12 cellular contexts compared by ENCODE assay signal in genomic region chr6:26120807-26121140, GRCh38. TPM values are rescaled to one million over a fixed set of nuclear protein-coding genes. Genes with fewer than 3 reads are reported as not detected.
A peak's percentile ranks its signal among the peaks of the same experiment; 100 is the strongest.
DNase-seq lines count a peak whose midpoint lies in the region; ATAC-seq, FAIRE-seq and TF ChIP-seq lines count a peak whose summit lies in the region.
"Had no signal": no experiment of that assay in that cellular context is flagged by ENCODE, and none has a peak within 500 bp of the region (broad histone marks: within the 10 kb centered on the region; RNA-seq: fewer than 3 reads in every experiment).

No MANE protein-coding gene starts in this region.

- H3K4me1 Mint-ChIP-seq in activated T-cell treated with anti-CD3 and anti-CD28 coated beads, Interleukin-2, amount 50 U/mL, for 72 hours (ENCODE audit: low read depth): peaks cover 28% of the 10 kb centered on the region
- peaks cover 33% of the 10 kb centered on the region for H3K4me1 Mint-ChIP-seq in stimulated activated effector memory CD8-positive, alpha-beta T cell treated with anti-CD3 and anti-CD28 coated beads, Interleukin-12 subunit alpha, Interleukin-12 subunit beta, amount 100 ng/mL, for 72 hours

- no peak overlapping the region for H3K4ac ChIP-seq in H1 (replicated peaks; ENCODE audit: insufficient read length, low read depth, low read length)

- H4K91ac ChIP-seq in H1 (replicated peaks; ENCODE audit: insufficient read length, low read length): no peak overlapping the region

- no peak overlapping the region for H4K8ac ChIP-seq in H1 (ENCODE audit: extremely low read depth, insufficient read depth, low read length)

- ATAC-seq in activated T-cell treated with anti-CD3 and anti-CD28 coated beads, Interleukin-2, amount 50 U/mL, for 72 hours (replicated peaks in 1 of 2): no peak
- no peak for ATAC-seq in stimulated activated effector memory CD8-positive, alpha-beta T cell treated with anti-CD3 and anti-CD28 coated beads, Interleukin-12 subunit alpha, Interleukin-12 subunit beta, amount 100 ng/mL, for 72 hours

- H3K18ac ChIP-seq in H1 (ENCODE audit: extremely low read depth, low read length): no peak overlapping the region

- H3K27ac Mint-ChIP-seq in activated T-cell treated with anti-CD3 and anti-CD28 coated beads, Interleukin-2, amount 50 U/mL, for 72 hours: peak overlapping the region; percentile 88
- H3K27ac Mint-ChIP-seq in stimulated activated effector memory CD8-positive, alpha-beta T cell treated with anti-CD3 and anti-CD28 coated beads, Interleukin-12 subunit alpha, Interleukin-12 subunit beta, amount 100 ng/mL, for 72 hours: peak overlapping the region; percentile 82
- H3K27ac Mint-ChIP-seq: dendritic cell treated with granulocyte-macrophage colony-stimulating factor and Interleukin-4, amounts not matched to agents 40 ng/mL and 50 ng/mL, for 4 days had no signal

- H3K27me3 ChIP-seq in SJCRH30: no peaks in the 10 kb centered on the region
- no peaks in the 10 kb centered on the region for H3K27me3 ChIP-seq in H1 (replicated peaks in 1 of 4; ENCODE audit: control insufficient read depth in 3 of 4, extremely low read depth in 1 of 4, insufficient read depth in 3 of 4, low read length in 3 of 4)
- H3K27me3 ChIP-seq: neutrophil had no signal

- H3K9ac ChIP-seq in H1 (replicated peaks in 1 of 4; ENCODE audit: extremely low read depth in 1 of 4, low read depth in 3 of 4, low read length in 3 of 4): no peak overlapping the region

- no peaks in the 10 kb centered on the region for H3K27me3 Mint-ChIP-seq in activated T-cell treated with anti-CD3 and anti-CD28 coated beads, Interleukin-2, amount 50 U/mL, for 72 hours (ENCODE audit: low read depth)
- H3K27me3 Mint-ChIP-seq: dendritic cell treated with granulocyte-macrophage colony-stimulating factor and Interleukin-4, amounts not matched to agents 40 ng/mL and 50 ng/mL, for 4 days had no signal

- TF ChIP-seq EP300 in H1 (IDR thresholded peaks at IDR 0.05; ENCODE audit: borderline replicate concordance in 1 of 2, low read depth in 2 of 2, low read length in 2 of 2): no peak

- no peak overlapping the region; the same call in 1 of the 2 replicates for H2BK12ac ChIP-seq in H1 (ENCODE audit: low read depth, low read length)

- H3K4me3 Mint-ChIP-seq in activated T-cell treated with anti-CD3 and anti-CD28 coated beads, Interleukin-2, amount 50 U/mL, for 72 hours: peak overlapping the region in 1 of 2 donors; percentile 68
- no peak overlapping the region for H3K4me3 Mint-ChIP-seq in stimulated activated effector memory CD8-positive, alpha-beta T cell treated with anti-CD3 and anti-CD28 coated beads, Interleukin-12 subunit alpha, Interleukin-12 subunit beta, amount 100 ng/mL, for 72 hours
- H3K4me3 Mint-ChIP-seq: dendritic cell treated with granulocyte-macrophage colony-stimulating factor and Interleukin-4, amounts not matched to agents 40 ng/mL and 50 ng/mL, for 4 days had no signal

- H3K9me3 ChIP-seq in SJCRH30 (replicated peaks) (no peaks in the 10 kb centered on the region), H1 (ENCODE audit: insufficient read depth in 2 of 2, low read depth in 1 of 2, low read length in 1 of 2) (no peaks in the 10 kb centered on the region)

- no peak for TF ChIP-seq CTCF in H1 (IDR thresholded peaks at IDR 0.05; ENCODE audit: control extremely low read depth in 1 of 3, insufficient read depth in 1 of 3, low read depth in 1 of 3, low read length in 3 of 3)
- no peak for TF ChIP-seq CTCF in lower leg skin (IDR thresholded peaks at IDR 0.05)

- H3K27ac ChIP-seq in SJCRH30 (peak overlapping the region; percentile 97; the same call in 1 of the 2 replicates), H1 (ENCODE audit: low read depth, low read length) (no peak overlapping the region)
- H3K27ac ChIP-seq: neutrophil had no signal

- no peak overlapping the region for H2BK5ac ChIP-seq in H1 (ENCODE audit: low read depth, low read length)

- no peak overlapping the region for H4K5ac ChIP-seq in H1 (ENCODE audit: insufficient read length, low read depth, low read length)

- DNase-seq in activated T-cell treated with anti-CD3 and anti-CD28 coated beads, Interleukin-2, amount 50 U/mL, for 72 hours: no peak
- DNase-seq in activated T-cell treated with anti-CD3 and anti-CD28 coated beads, Interleukin-2, amount 50 U/mL, for 48 hours: no peak
- DNase-seq in SJCRH30 (no peak), H1 (ENCODE audit: low read depth in 1 of 2, low spot score in 2 of 2) (no peak), SIG-M5 treated with dmso at 0.1 percent for 504 hours (lab: John Stamatoyannopoulos, UW; ENCODE audit: unreplicated experiment) (no peak), GM03348 (ENCODE audit: low spot score) (no peak), lower leg skin (ENCODE audit: low spot score in 2 of 2) (no peak)
- no peak for DNase-seq in stimulated activated effector memory CD8-positive, alpha-beta T cell treated with anti-CD3 and anti-CD28 coated beads, Interleukin-12 subunit alpha, Interleukin-12 subunit beta, amount 100 ng/mL, for 72 hours (ENCODE audit: low spot score in 2 of 2)
- DNase-seq: NCI-H2029 treated with DMSO at 0.1 percent for 48 hours; stimulated activated CD4-positive, alpha-beta T cell treated with anti-CD3 and anti-CD28 coated beads, Interleukin-12 subunit alpha, Interleukin-12 subunit beta, amount 100 ng/mL, for 4 hours had no signal

- CTCF ChIA-PET in H1 (lab: Charles Lee; ENCODE audit: partially characterized antibody): no interaction called here

- WGBS in H1 (ENCODE audit: extremely low coverage in 1 of 2, insufficient coverage in 1 of 2, insufficient read length in 1 of 2, insufficient replicate concordance in 2 of 2, low coverage in 1 of 2, low lambda C conversion rate in 2 of 2, missing lambda C conversion rate in 1 of 2), 2 experiments: 79% methylated on average over 3 of the region's 3 CpGs; no CpG with 5 or more reads in 1 of the 2 experiments
- WGBS in lower leg skin, 2 donors: 79 to 92% methylated on average over 3 of the region's 3 CpGs

- no peak overlapping the region for H3K23ac ChIP-seq in H1 (ENCODE audit: insufficient read length)

- H2BK20ac ChIP-seq in H1 (ENCODE audit: low read length): 0 out of 2 replicates have a peak overlapping the region, but pooled peaks have one; percentile 41

- TF ChIP-seq POLR2A in H1 (IDR thresholded peaks at IDR 0.05; ENCODE audit: control extremely low read depth in 1 of 2, low read depth in 2 of 2, low read length in 2 of 2): no peak
- no peak for TF ChIP-seq POLR2A in lower leg skin (IDR thresholded peaks at IDR 0.05)

- intact Hi-C loops in lower leg skin (cut with DNase I; ENCODE audit: low total_unique reads): loop anchor here (10.0 kb wide), 1 partner anchor 84 kb away; a partner anchor contains a TSS

- H3K9me3 Mint-ChIP-seq in activated T-cell treated with anti-CD3 and anti-CD28 coated beads, Interleukin-2, amount 50 U/mL, for 72 hours: no peaks in the 10 kb centered on the region
- peaks cover 3% of the 10 kb centered on the region for H3K9me3 Mint-ChIP-seq in stimulated activated effector memory CD8-positive, alpha-beta T cell treated with anti-CD3 and anti-CD28 coated beads, Interleukin-12 subunit alpha, Interleukin-12 subunit beta, amount 100 ng/mL, for 72 hours

- no peak overlapping the region for H3K4me2 ChIP-seq in H1 (ENCODE audit: insufficient read depth in 1 of 2, low read depth in 2 of 2, low read length in 2 of 2)

- H2BK120ac ChIP-seq in H1 (replicated peaks; ENCODE audit: low read depth, low read length): peak overlapping the region; percentile 88

- no peak overlapping the region for H3K56ac ChIP-seq in H1 (replicated peaks; ENCODE audit: insufficient read length, low read depth, low read length)

- H3K36me3 Mint-ChIP-seq in activated T-cell treated with anti-CD3 and anti-CD28 coated beads, Interleukin-2, amount 50 U/mL, for 72 hours (ENCODE audit: insufficient read depth in 2 of 2): peaks cover 12% of the 10 kb centered on the region in 2 donors
- H3K36me3 Mint-ChIP-seq in stimulated activated effector memory CD8-positive, alpha-beta T cell treated with anti-CD3 and anti-CD28 coated beads, Interleukin-12 subunit alpha, Interleukin-12 subunit beta, amount 100 ng/mL, for 72 hours: peaks cover 40% of the 10 kb centered on the region

- FAIRE-seq in H1 (lab: Jason Lieb, UNC): no peak

- H3K36me3 ChIP-seq in SJCRH30 (no peaks in the 10 kb centered on the region), H1 (ENCODE audit: control insufficient read depth in 2 of 4, insufficient read depth in 4 of 4, low read length in 3 of 4) (no peaks in the 10 kb centered on the region)

- peaks cover 7 to 12% of the 10 kb centered on the region in 2 experiments for H4K20me1 ChIP-seq in H1 (replicated peaks in 1 of 2; ENCODE audit: control insufficient read depth in 1 of 2, insufficient read depth in 2 of 2, low read length in 2 of 2)

- peaks cover 0 to 17% of the 10 kb centered on the region in 2 experiments; a peak in 3 of 4 replicates for H3K79me2 ChIP-seq in H1 (ENCODE audit: control insufficient read depth in 1 of 2, insufficient read depth in 2 of 2, low read length in 2 of 2)

- peaks cover 12% of the 10 kb centered on the region for H3K4me1 ChIP-seq in SJCRH30
- H3K4me1 ChIP-seq in H1 (replicated peaks in 1 of 4; ENCODE audit: control insufficient read depth in 3 of 4, insufficient read depth in 4 of 4, low read length in 3 of 4): peaks cover 1 to 9% (median 4%) of the 10 kb centered on the region in 4 experiments; a peak in 4 of 7 replicates

- H3K79me1 ChIP-seq in H1 (ENCODE audit: low read depth, low read length): no peaks in the 10 kb centered on the region

- H3K14ac ChIP-seq in H1 (ENCODE audit: insufficient read length): no peak overlapping the region

- no peak for TF ChIP-seq RAD21 in H1 (IDR thresholded peaks at IDR 0.05 in 1 of 2, conservative IDR thresholded peaks at IDR 0.05 in 1 of 2; ENCODE audit: low read depth in 2 of 2, low read length in 2 of 2)

- POLR2A ChIA-PET in H1 (lab: Charles Lee; ENCODE audit: partially characterized antibody): interaction anchor here (0.6 to 3.2 kb wide), 9 partner anchors 15 to 1687 kb away, joined by 3 to 63 read pairs (median 8); a partner anchor contains a TSS

- no peaks in the 10 kb centered on the region; the same call in 1 of the 2 replicates for H3K23me2 ChIP-seq in H1 (ENCODE audit: low read depth, low read length)

- H2AK5ac ChIP-seq in H1 (ENCODE audit: low read depth, low read length): no peak overlapping the region

- H2BK15ac ChIP-seq in H1 (ENCODE audit: low read length): no peak overlapping the region

- H3K4me3 ChIP-seq in SJCRH30: no peak overlapping the region
- H3K4me3 ChIP-seq in H1 (ENCODE audit: extremely low read depth in 1 of 4, insufficient read depth in 2 of 4, low read depth in 3 of 4, low read length in 4 of 4): no peak overlapping the region
- H3K4me3 ChIP-seq in lower leg skin (ENCODE audit: low read depth, poor library complexity, severe bottlenecking): no peak overlapping the region

- no peak overlapping the region for H2AFZ ChIP-seq in H1 (ENCODE audit: low read length)

RNA-seq across cellular contexts. Expression of gene HFE, which starts 33.5 kb away (rescaled TPM):
- 1 to 10 TPM; 1.3 to 1.9 TPM for total RNA-seq in activated T-cell treated with anti-CD3 and anti-CD28 coated beads, Interleukin-2, amount 50 U/mL, for 72 hours
- total RNA-seq in SJCRH30 (2014; rRNA removed; shearing (Covaris generic)): 0.33 and 0.67 TPM in 2 replicates
- 1.6 and 2.0 TPM in 2 replicates for total RNA-seq in H1 (2021; fragmentation: NEBNext Ultra II Directional; extraction: Animal tissue kit (Norgen Biotek cat#: 25700))
- polyA plus RNA-seq in H1 (2011; rRNA removed): 0.80 and 1.6 TPM in 2 replicates
- 2.0 TPM for polyA plus RNA-seq in H1 (2011; cell fraction: cytosol; rRNA removed)
- polyA plus RNA-seq in H1 (2011; cell fraction: nucleus; rRNA removed): 2.1 TPM
- 1.9 to 3.3 TPM (median 2.0 TPM) in 4 replicates for polyA plus RNA-seq in H1 (2012, experiment 1 of 2)
- polyA plus RNA-seq in H1 (2012, experiment 2 of 2): 0.33 TPM
- polyA plus RNA-seq in H1 (2013, experiment 1 of 2): 0.95 TPM
- polyA plus RNA-seq in H1 (2013, experiment 2 of 2): 1.4 TPM
- polyA minus RNA-seq in H1 (2011; rRNA and poly(A)+ RNA removed): 3.2 and 3.4 TPM in 2 replicates
- 1.5 TPM for polyA minus RNA-seq in H1 (2011; cell fraction: cytosol; rRNA and poly(A)+ RNA removed)
- polyA minus RNA-seq in H1 (2011; cell fraction: nucleus; rRNA and poly(A)+ RNA removed): 3.6 TPM
- total RNA-seq in lower leg skin: 1 to 10 TPM; 4.2 to 6.8 (median 5.5) TPM
